Comparison of ENCODE assay signal across 1 cellular context in the genomic region with DNA sequence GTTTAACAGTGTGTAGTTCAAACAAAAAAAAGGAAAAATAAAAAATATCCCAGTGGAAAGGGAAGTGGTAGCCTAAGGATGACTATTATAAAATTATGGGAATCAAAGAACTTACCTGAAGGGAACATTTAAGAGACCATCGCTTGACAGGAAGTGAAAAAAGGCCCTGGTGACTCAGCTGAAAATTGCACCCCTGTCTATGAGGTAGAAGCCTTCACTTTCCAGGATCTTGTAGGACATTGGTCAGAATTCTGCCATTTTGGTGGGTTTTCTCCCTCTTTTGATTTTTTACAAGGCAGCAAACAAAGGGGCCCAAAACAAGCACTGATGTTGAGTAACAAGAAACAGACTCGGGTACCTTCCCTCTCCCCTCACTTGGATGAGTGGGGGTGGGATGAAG.
TF ChIP-seq lines count a peak whose summit lies in the region.

No MANE protein-coding gene starts in this region.

TF ChIP-seq in HepG2, 621 proteins besides CTCF, POLR2A, EP300 and RAD21:
- TF ChIP-seq RBM22 (optimal IDR thresholded peaks at IDR 0.05; ENCODE audit: low read length) (peak; percentile 67), KDM6A (CRISPR knock-in tag; IDR thresholded peaks at IDR 0.05; ENCODE audit: low read depth) (no peak), GABPA (IDR thresholded peaks at IDR 0.05; ENCODE audit: low read depth, low read length) (no peak), GABPA (CRISPR knock-in tag; IDR thresholded peaks at IDR 0.05; ENCODE audit: low read depth) (0 out of 2 replicates have a peak, but pooled peaks have one; percentile 9), NFE2L2 (IDR thresholded peaks at IDR 0.05; ENCODE audit: low read length) (peak; percentile 43; the same call in 1 of the 2 replicates), POLR2G (IDR thresholded peaks at IDR 0.05; ENCODE audit: low read depth, low read length) (peak; percentile 52), SSRP1 (CRISPR knock-in tag; IDR thresholded peaks at IDR 0.05) (no peak)
